In the genomic region with DNA sequence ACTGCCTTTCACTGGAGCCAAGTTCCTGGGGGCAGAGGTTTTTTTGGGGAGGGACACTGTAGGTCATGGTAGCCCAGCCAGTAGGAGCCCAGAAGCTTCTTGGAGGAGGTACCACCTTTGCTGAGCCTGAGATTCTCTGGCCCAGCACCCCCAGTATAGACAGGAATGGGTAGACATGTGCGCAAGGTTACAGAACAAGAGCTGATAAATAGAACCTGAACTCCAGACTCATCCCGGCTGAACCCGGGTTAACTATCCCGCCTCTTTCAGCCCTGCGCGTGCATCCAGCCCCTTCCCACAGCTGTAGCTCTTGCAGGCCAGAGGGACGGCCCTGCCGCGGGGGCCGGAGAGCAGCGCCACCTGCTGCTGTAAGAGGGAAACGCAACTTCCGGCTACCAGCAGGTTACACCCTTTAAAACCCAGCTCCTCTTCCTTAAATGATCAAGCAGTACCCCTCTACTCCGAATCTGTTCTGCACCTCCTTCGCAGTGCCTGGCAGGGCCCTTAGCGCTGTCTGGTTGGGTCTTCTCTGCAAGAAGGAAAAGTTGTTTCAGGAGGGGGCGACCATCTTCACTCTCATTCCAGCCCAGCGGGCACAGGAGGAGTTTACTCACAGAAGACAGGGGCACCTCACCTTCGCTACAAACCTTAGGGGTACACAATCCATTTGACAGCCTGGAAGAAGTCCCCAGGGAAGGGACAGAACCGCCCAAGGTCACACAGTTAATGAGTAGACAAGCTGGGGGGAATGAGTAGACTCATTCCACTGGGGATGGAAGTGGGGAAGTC, we compare ENCODE assay signal across 8 cellular contexts. TPM values are rescaled to one million over a fixed set of nuclear protein-coding genes. Genes with fewer than 3 reads are reported as not detected.
A peak's percentile ranks its signal among the peaks of the same experiment; 100 is the strongest.
DNase-seq lines count a peak whose midpoint lies in the region; ATAC-seq lines count a peak whose summit lies in the region.

No MANE protein-coding gene starts in this region.

- CTCF ChIA-PET in activated CD4-positive, alpha-beta memory T cell treated with anti-CD3 and anti-CD28 coated beads, Interleukin-2, amount 10 ng/mL, durations not matched to agents 7 days and 5 days (lab: Charles Lee) = interaction anchor here (0.5 to 4.1 kb wide), 38 partner anchors 8 to 1166 kb away, joined by 3 to 31 read pairs (median 4); partner anchors contain the start of gene CSNK2A1

- ATAC-seq in HG03280 (IDR thresholded peaks at IDR 0.05; ENCODE audit: unreplicated experiment) = peak; percentile 72

- peaks cover 13% of the 10 kb centered on the region for H3K27me3 Mint-ChIP-seq in activated CD4-positive, alpha-beta memory T cell treated with anti-CD3 and anti-CD28 coated beads, Interleukin-2, amount 10 ng/mL, durations not matched to agents 7 days and 5 days

- peak overlapping the region; percentile 5 for H3K9ac ChIP-seq in endocrine pancreas (ENCODE audit: control insufficient read depth, insufficient read depth, low read length)

- no peak overlapping the region for H3K4me3 ChIP-seq in endocrine pancreas (ENCODE audit: control insufficient read depth, insufficient read depth, low read length)

- peaks cover 18% of the 10 kb centered on the region for H3K4me1 Mint-ChIP-seq in activated CD4-positive, alpha-beta memory T cell treated with anti-CD3 and anti-CD28 coated beads, Interleukin-2, amount 10 ng/mL, durations not matched to agents 7 days and 5 days

- H3K27me3 ChIP-seq in endocrine pancreas (ENCODE audit: control insufficient read depth, insufficient read depth, low read length) = no peaks in the 10 kb centered on the region

- H3K4me1 ChIP-seq in endocrine pancreas (ENCODE audit: control insufficient read depth, insufficient read depth, low read length) = no peaks in the 10 kb centered on the region

- H3K36me3 ChIP-seq in endocrine pancreas (ENCODE audit: control insufficient read depth, insufficient read depth, low read length) = peaks cover 11% of the 10 kb centered on the region

- peaks cover 33% of the 10 kb centered on the region for H3K36me3 Mint-ChIP-seq in activated CD4-positive, alpha-beta memory T cell treated with anti-CD3 and anti-CD28 coated beads, Interleukin-2, amount 10 ng/mL, durations not matched to agents 7 days and 5 days (ENCODE audit: low read depth)

- H3K9me3 Mint-ChIP-seq in activated CD4-positive, alpha-beta memory T cell treated with anti-CD3 and anti-CD28 coated beads, Interleukin-2, amount 10 ng/mL, durations not matched to agents 7 days and 5 days = no peaks in the 10 kb centered on the region

- H3K9me3 ChIP-seq in endocrine pancreas (ENCODE audit: control insufficient read depth, low read length) = no peaks in the 10 kb centered on the region

- DNase-seq in NCI-H187 (lab: John Stamatoyannopoulos, UW) (peak; percentile 18 to 24), NCI-H187 treated with DMSO at 0.1 percent for 48 hours (lab: John Stamatoyannopoulos, UW) (no peak), NCI-H774 (lab: John Stamatoyannopoulos, UW) (peak; percentile 23), middle frontal gyrus (ENCODE audit: extremely low spot score, low spot score) (peak; percentile 21)
- DNase-seq in activated CD4-positive, alpha-beta memory T cell treated with anti-CD3 and anti-CD28 coated beads, Interleukin-2, amount 10 ng/mL, durations not matched to agents 7 days and 5 days = peak; percentile 74
- peak; percentile 42 for DNase-seq in stimulated activated CD8-positive, alpha-beta memory T cell treated with anti-CD3 and anti-CD28 coated beads, Interleukin-7, amount 100 ng/mL, for 24 hours (ENCODE audit: low read depth)

- H3K4me3 Mint-ChIP-seq in activated CD4-positive, alpha-beta memory T cell treated with anti-CD3 and anti-CD28 coated beads, Interleukin-2, amount 10 ng/mL, durations not matched to agents 7 days and 5 days = no peak overlapping the region

- H3K27ac Mint-ChIP-seq in activated CD4-positive, alpha-beta memory T cell treated with anti-CD3 and anti-CD28 coated beads, Interleukin-2, amount 10 ng/mL, durations not matched to agents 7 days and 5 days = no peak overlapping the region

- POLR2A ChIA-PET in activated CD4-positive, alpha-beta memory T cell treated with anti-CD3 and anti-CD28 coated beads, Interleukin-2, amount 10 ng/mL, durations not matched to agents 7 days and 5 days (lab: Charles Lee) = interaction anchor here (1.1 to 1.3 kb wide), 3 partner anchors 102 to 293 kb away, joined by 3 to 4 read pairs (median 4); partner anchors contain the start of gene CSNK2A1

RNA-seq across cellular contexts. Expression of gene SRXN1, which starts 7.5 kb away (rescaled TPM):
- 10 to 100 TPM; 16.9 to 17.1 TPM for total RNA-seq in activated CD4-positive, alpha-beta memory T cell treated with anti-CD3 and anti-CD28 coated beads, Interleukin-2, amount 10 ng/mL, durations not matched to agents 7 days and 5 days

RNA-seq across cellular contexts. Expression of gene SCRT2, which starts 30.1 kb away (rescaled TPM):
- not detected for total RNA-seq in activated CD4-positive, alpha-beta memory T cell treated with anti-CD3 and anti-CD28 coated beads, Interleukin-2, amount 10 ng/mL, durations not matched to agents 7 days and 5 days

RNA-seq across cellular contexts. Expression of gene TCF15, which starts 35.4 kb away (rescaled TPM):
- not detected for total RNA-seq in activated CD4-positive, alpha-beta memory T cell treated with anti-CD3 and anti-CD28 coated beads, Interleukin-2, amount 10 ng/mL, durations not matched to agents 7 days and 5 days
